In the genomic region with DNA sequence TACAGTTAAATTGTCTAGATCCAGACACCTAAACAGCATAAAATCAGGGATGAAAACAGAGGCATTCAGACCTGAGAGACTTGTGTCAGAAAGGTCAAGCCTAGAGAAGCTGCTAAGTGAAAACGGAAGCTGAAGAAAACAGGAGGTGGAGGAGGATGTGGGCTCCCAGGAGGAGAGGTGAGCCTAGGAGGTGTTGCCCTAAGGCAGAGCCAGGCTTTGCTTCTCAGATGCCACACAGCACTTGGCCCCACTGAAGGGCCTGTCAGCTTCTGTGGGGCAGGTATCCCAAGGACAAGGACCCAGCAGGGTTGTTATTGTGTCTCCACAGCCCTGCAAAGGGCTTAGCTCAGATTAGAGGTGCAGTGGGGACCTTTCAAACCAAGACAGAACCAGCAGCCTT, we compare ENCODE assay signal across 32 cellular contexts. TPM values are rescaled to one million over a fixed set of nuclear protein-coding genes. Genes with fewer than 3 reads are reported as not detected.
DNase-seq lines count a peak whose midpoint lies in the region; ATAC-seq, FAIRE-seq and TF ChIP-seq lines count a peak whose summit lies in the region.
"Had no signal": no experiment of that assay in that cellular context is flagged by ENCODE, and none has a peak within 500 bp of the region (broad histone marks: within the 10 kb centered on the region; RNA-seq: fewer than 3 reads in every experiment).

No MANE protein-coding gene starts in this region.

- intact Hi-C loops in activated naive CD4-positive, alpha-beta T cell treated with anti-CD3 and anti-CD28 coated beads for 36 hours (cut with micrococcal nuclease): no loop called here
- intact Hi-C loops in K562 (cut with micrococcal nuclease): no loop called here

- CTCF ChIA-PET in activated naive CD4-positive, alpha-beta T cell treated with anti-CD3 and anti-CD28 coated beads, Interleukin-2, amount 10 ng/mL, durations not matched to agents 7 days and 5 days (lab: Charles Lee): interaction anchor here (2.2 kb wide), 1 partner anchor 14 kb away, joined by 8 read pairs; the partner anchor contains the start of gene UFD1
- CTCF ChIA-PET in activated naive CD4-positive, alpha-beta T cell treated with anti-CD3 and anti-CD28 coated beads for 36 hours (lab: Charles Lee): no interaction called here
- CTCF ChIA-PET in K562 (lab: Yijun Ruan, JAX; ENCODE audit: low intra/inter-chr PET ratio): no interaction called here

- H3K4me1 ChIP-seq in K562 (replicated peaks in 1 of 2; ENCODE audit: control insufficient read depth in 2 of 2, insufficient read depth in 2 of 2, low read length in 2 of 2): no peaks in the 10 kb centered on the region
- no peaks in the 10 kb centered on the region for H3K4me1 ChIP-seq in upper lobe of left lung
- H3K4me1 ChIP-seq: BE2C, esophagus squamous epithelium, gastrocnemius medialis had no signal

- no peak for FAIRE-seq in K562 (lab: Jason Lieb, UNC)
- FAIRE-seq: GM18507 had no signal

- peaks cover 14% of the 10 kb centered on the region for H3K4me1 Mint-ChIP-seq in activated naive CD4-positive, alpha-beta T cell treated with anti-CD3 and anti-CD28 coated beads, Interleukin-2, amount 10 ng/mL, durations not matched to agents 7 days and 5 days
- H3K4me1 Mint-ChIP-seq in activated naive CD4-positive, alpha-beta T cell treated with anti-CD3 and anti-CD28 coated beads for 36 hours (ENCODE audit: low read depth): no peaks in the 10 kb centered on the region
- H3K4me1 Mint-ChIP-seq: IgD-negative memory B cell had no signal

- H3K9me3 ChIP-seq in K562 (replicated peaks; ENCODE audit: control insufficient read depth, insufficient read depth, low read depth, low read length): no peaks in the 10 kb centered on the region
- no peaks in the 10 kb centered on the region for H3K9me3 ChIP-seq in upper lobe of left lung
- H3K9me3 ChIP-seq: BE2C, esophagus squamous epithelium, gastrocnemius medialis had no signal

- peak overlapping the region; percentile 67 for H3K27ac Mint-ChIP-seq in activated naive CD4-positive, alpha-beta T cell treated with anti-CD3 and anti-CD28 coated beads, Interleukin-2, amount 10 ng/mL, durations not matched to agents 7 days and 5 days
- no peak overlapping the region for H3K27ac Mint-ChIP-seq in activated naive CD4-positive, alpha-beta T cell treated with anti-CD3 and anti-CD28 coated beads for 36 hours
- H3K27ac Mint-ChIP-seq: activated T-cell treated with anti-CD3 and anti-CD28 coated beads, Interleukin-2, amount 50 U/mL, for 24 hours; dendritic cell treated with granulocyte-macrophage colony-stimulating factor and Interleukin-4, amounts not matched to agents 40 ng/mL and 50 ng/mL, for 4 days; IgD-negative memory B cell; natural killer cell had no signal

- no peak overlapping the region for H3K4me2 ChIP-seq in K562 (ENCODE audit: insufficient read depth, low read length)

- H3K36me3 ChIP-seq in K562 (ENCODE audit: control insufficient read depth, insufficient read depth, low read length) (peaks cover 98% of the 10 kb centered on the region), upper lobe of left lung (peaks cover 28 to 92% (median 72%) of the 10 kb centered on the region in 4 donors)

- H2AFZ ChIP-seq in K562 (ENCODE audit: low read depth, low read length): no peak overlapping the region

- TF ChIP-seq RAD21 in K562 (CRISPR knock-in tag; conservative IDR thresholded peaks at IDR 0.05 in 1 of 2, IDR thresholded peaks at IDR 0.05 in 1 of 2): no peak

- H4K20me1 ChIP-seq in K562 (replicated peaks; ENCODE audit: control insufficient read depth, insufficient read depth, low read length): peaks cover 11% of the 10 kb centered on the region

- TF ChIP-seq POLR2A in K562 (conservative IDR thresholded peaks at IDR 0.05): no peak
- no peak for TF ChIP-seq POLR2A in upper lobe of left lung (IDR thresholded peaks at IDR 0.05)

- H3K4me3 Mint-ChIP-seq in activated naive CD4-positive, alpha-beta T cell treated with anti-CD3 and anti-CD28 coated beads, Interleukin-2, amount 10 ng/mL, durations not matched to agents 7 days and 5 days: no peak overlapping the region
- H3K4me3 Mint-ChIP-seq in activated naive CD4-positive, alpha-beta T cell treated with anti-CD3 and anti-CD28 coated beads for 36 hours: no peak overlapping the region
- H3K4me3 Mint-ChIP-seq: activated CD4-positive, alpha-beta T cell treated with anti-CD3 and anti-CD28 coated beads, Interleukin-2, amount 10 ng/mL, durations not matched to agents 7 days and 5 days; activated T-cell treated with anti-CD3 and anti-CD28 coated beads, Interleukin-2, amount 50 U/mL, for 24 hours; dendritic cell treated with granulocyte-macrophage colony-stimulating factor and Interleukin-4, amounts not matched to agents 40 ng/mL and 50 ng/mL, for 4 days; natural killer cell had no signal

- no TSS peak for BruUV-seq in K562 (replicated peaks; lab: Mats Ljungman, UMichigan)

- H3K9me3 Mint-ChIP-seq in activated naive CD4-positive, alpha-beta T cell treated with anti-CD3 and anti-CD28 coated beads, Interleukin-2, amount 10 ng/mL, durations not matched to agents 7 days and 5 days: no peaks in the 10 kb centered on the region
- no peaks in the 10 kb centered on the region for H3K9me3 Mint-ChIP-seq in activated naive CD4-positive, alpha-beta T cell treated with anti-CD3 and anti-CD28 coated beads for 36 hours
- H3K9me3 Mint-ChIP-seq: activated CD4-positive, alpha-beta T cell treated with anti-CD3 and anti-CD28 coated beads, Interleukin-2, amount 10 ng/mL, durations not matched to agents 7 days and 5 days; activated T-cell treated with anti-CD3 and anti-CD28 coated beads, Interleukin-2, amount 50 U/mL, for 24 hours; dendritic cell treated with granulocyte-macrophage colony-stimulating factor and Interleukin-4, amounts not matched to agents 40 ng/mL and 50 ng/mL, for 4 days; IgD-negative memory B cell; natural killer cell had no signal

- ATAC-seq in K562 (no peak), upper lobe of left lung (ENCODE audit: low FRiP score in 2 of 2) (no peak), HG03342 (IDR thresholded peaks at IDR 0.05; ENCODE audit: unreplicated experiment) (no peak)
- ATAC-seq: left lobe of liver, natural killer cell, SK-N-SH treated with all-trans-retinoic acid at 6 μM for 48 hours had no signal

- H3K9me1 ChIP-seq in K562 (ENCODE audit: control insufficient read depth, insufficient read depth, low read length): peaks cover 9% of the 10 kb centered on the region

- no peak for TF ChIP-seq CTCF in K562 (IDR thresholded peaks at IDR 0.05 in 2 of 3, conservative IDR thresholded peaks at IDR 0.05 in 1 of 3; ENCODE audit: insufficient read depth in 2 of 3, low read depth in 1 of 3, low read length in 3 of 3)
- no peak for TF ChIP-seq CTCF in upper lobe of left lung (IDR thresholded peaks at IDR 0.05)

- in situ Hi-C loops in K562 (cut with MboI): no loop called here

- no peak for TF ChIP-seq EP300 in K562 (IDR thresholded peaks at IDR 0.05; ENCODE audit: low read length)
- TF ChIP-seq EP300 in upper lobe of left lung (IDR thresholded peaks at IDR 0.05): no peak

- POLR2A ChIA-PET in K562 (lab: Yijun Ruan, JAX): interaction anchor here (0.6 to 13.6 kb wide), 13 partner anchors 9 to 320 kb away, joined by 3 to 148 read pairs (median 6); partner anchors contain the start of genes C22orf39, CDC45, ESS2 and MRPL40

- 83% methylated on average over 1 of the region's 1 CpG for WGBS in K562 (ENCODE audit: insufficient coverage, low coverage, missing lambda C conversion rate)
- WGBS in upper lobe of left lung, 2 donors: 67 to 90% methylated on average over 1 of the region's 1 CpG

- H3K9ac ChIP-seq in K562 (ENCODE audit: insufficient read depth in 1 of 2, low read depth in 2 of 2, low read length in 2 of 2): peak overlapping the region in 1 of 2 experiments; percentile 21; a peak in 1 of 4 replicates

- H3K4me3 ChIP-seq in K562 (no peak overlapping the region), upper lobe of left lung (no peak overlapping the region)
- H3K4me3 ChIP-seq: esophagus squamous epithelium, gastrocnemius medialis, skin epidermis had no signal

- H3K27ac ChIP-seq in K562 (ENCODE audit: extremely low read depth, low read depth, low read length) (no peak overlapping the region), upper lobe of left lung (peak overlapping the region in 3 of 4 donors; percentile 1 to 30 (median 6))
- H3K27ac ChIP-seq: esophagus squamous epithelium had no signal

- peaks cover 52% of the 10 kb centered on the region for H3K36me3 Mint-ChIP-seq in activated naive CD4-positive, alpha-beta T cell treated with anti-CD3 and anti-CD28 coated beads, Interleukin-2, amount 10 ng/mL, durations not matched to agents 7 days and 5 days
- peaks cover 22% of the 10 kb centered on the region for H3K36me3 Mint-ChIP-seq in activated naive CD4-positive, alpha-beta T cell treated with anti-CD3 and anti-CD28 coated beads for 36 hours (ENCODE audit: low read depth)

- H3K27me3 Mint-ChIP-seq in activated naive CD4-positive, alpha-beta T cell treated with anti-CD3 and anti-CD28 coated beads, Interleukin-2, amount 10 ng/mL, durations not matched to agents 7 days and 5 days: no peaks in the 10 kb centered on the region
- no peaks in the 10 kb centered on the region for H3K27me3 Mint-ChIP-seq in activated naive CD4-positive, alpha-beta T cell treated with anti-CD3 and anti-CD28 coated beads for 36 hours (ENCODE audit: low read depth)
- H3K27me3 Mint-ChIP-seq: activated CD4-positive, alpha-beta T cell treated with anti-CD3 and anti-CD28 coated beads, Interleukin-2, amount 10 ng/mL, durations not matched to agents 7 days and 5 days; activated T-cell treated with anti-CD3 and anti-CD28 coated beads, Interleukin-2, amount 50 U/mL, for 24 hours; dendritic cell treated with granulocyte-macrophage colony-stimulating factor and Interleukin-4, amounts not matched to agents 40 ng/mL and 50 ng/mL, for 4 days; IgD-negative memory B cell had no signal

- no peak for DNase-seq in activated naive CD4-positive, alpha-beta T cell treated with anti-CD3 and anti-CD28 coated beads, Interleukin-2, amount 10 ng/mL, durations not matched to agents 7 days and 5 days
- no peak for DNase-seq in activated naive CD4-positive, alpha-beta T cell treated with anti-CD3 and anti-CD28 coated beads for 36 hours
- peak in 1 of 4 experiments; percentile 39 for DNase-seq in K562 (ENCODE audit: extremely low read depth in 1 of 4, low spot score in 3 of 4)
- DNase-seq in upper lobe of left lung: no peak
- no peak for DNase-seq in NCI-H524 (lab: John Stamatoyannopoulos, UW)
- DNase-seq: activated CD4-positive, alpha-beta T cell treated with anti-CD3 and anti-CD28 coated beads, Interleukin-2, amount 10 ng/mL, durations not matched to agents 7 days and 5 days; activated naive CD4-positive, alpha-beta T cell treated with anti-CD3 and anti-CD28 coated beads, Interleukin-2, amount 50 U/mL, for 16 hours; activated T-cell treated with anti-CD3 and anti-CD28 coated beads, Interleukin-2, amount 50 U/mL, for 24 hours; aorta; BE2C; COR-L47; DMS79; esophagus squamous epithelium; GF-D8; hypothalamus; midbrain; natural killer cell; NCI-H1417 treated with DMSO at 0.1 percent for 48 hours; NCI-H2081 treated with DMSO at 0.1 percent for 48 hours; NCI-H345; NCI-H774; stimulated activated CD4-positive, alpha-beta T cell treated with anti-CD3 and anti-CD28 coated beads, Interleukin-1b, Interleukin-23, amount 100 ng/mL, for 48 hours; substantia nigra had no signal

- no peaks in the 10 kb centered on the region for H3K27me3 ChIP-seq in K562 (ENCODE audit: control insufficient read depth in 2 of 2, insufficient read depth in 2 of 2, low read length in 2 of 2)
- H3K27me3 ChIP-seq in upper lobe of left lung: no peaks in the 10 kb centered on the region
- H3K27me3 ChIP-seq: BE2C, esophagus squamous epithelium, gastrocnemius medialis had no signal

- no peaks in the 10 kb centered on the region for H3K79me2 ChIP-seq in K562 (ENCODE audit: control insufficient read depth, insufficient read depth, low read length)

RNA-seq across cellular contexts. Expression of gene UFD1, which starts 14.4 kb away (rescaled TPM):
- total RNA-seq in activated naive CD4-positive, alpha-beta T cell treated with anti-CD3 and anti-CD28 coated beads for 36 hours: 10 to 100 TPM; 75.1 to 83.3 TPM
- total RNA-seq in K562 (2011; cell fraction: chromatin; rRNA removed; ENCODE audit: low replicate concordance): 307 and 375 TPM in 2 replicates
- total RNA-seq in K562 (2011; cell fraction: nucleolus; rRNA removed): 219 and 230 TPM in 2 replicates
- total RNA-seq in K562 (2011; cell fraction: nucleoplasm; rRNA removed): 278 and 374 TPM in 2 replicates
- 238 and 290 TPM in 2 replicates for total RNA-seq in K562 (2014; rRNA removed)
- total RNA-seq in K562 (2014; rRNA removed; fragmentation: Illumina TruSeq; extraction: Trizol): 361 and 365 TPM in 2 replicates
- total RNA-seq in K562 (2015; rRNA removed; fragmentation: Illumina TruSeq; extraction: Trizol): 330 and 363 TPM in 2 replicates
- 284 and 307 TPM in 2 replicates for total RNA-seq in K562 (2021)
- 428 and 564 TPM in 2 replicates for polyA plus RNA-seq in K562 (2011; rRNA removed)
- 516 and 625 TPM in 2 replicates for polyA plus RNA-seq in K562 (2011; cell fraction: cytosol; rRNA removed)
- polyA plus RNA-seq in K562 (2011; cell fraction: nucleus; rRNA removed): 577 and 723 TPM in 2 replicates
- polyA plus RNA-seq in K562 (2012): 381 and 502 TPM in 2 replicates
- polyA plus RNA-seq in K562 (2014; fragmentation: Illumina TruSeq; extraction: Trizol): 551 and 645 TPM in 2 replicates
- 100 to 1,000 TPM; 503 to 627 TPM for polyA plus RNA-seq in K562 (2014; fragmentation: Nextera tagmentation; extraction: Ambion mirVana)
- polyA plus RNA-seq in K562 (2014; rRNA removed): 321 and 446 TPM in 2 replicates
- polyA minus RNA-seq in K562 (2011; rRNA and poly(A)+ RNA removed): 432 and 439 TPM in 2 replicates
- 143 and 172 TPM in 2 replicates for polyA minus RNA-seq in K562 (2011; cell fraction: cytosol; rRNA and poly(A)+ RNA removed)
- 99.8 and 195 TPM in 2 replicates for polyA minus RNA-seq in K562 (2011; cell fraction: nucleus; rRNA and poly(A)+ RNA removed)
- 10 to 100 TPM; 21.0 to 52.1 (median 29.1) TPM for total RNA-seq in upper lobe of left lung

RNA-seq across cellular contexts. Expression of gene CDC45, which starts 15.2 kb away (rescaled TPM):
- total RNA-seq in activated naive CD4-positive, alpha-beta T cell treated with anti-CD3 and anti-CD28 coated beads for 36 hours: 10 to 100 TPM; 86.3 to 91.7 TPM
- 810 and 853 TPM in 2 replicates for total RNA-seq in K562 (2011; cell fraction: chromatin; rRNA removed; ENCODE audit: low replicate concordance)
- total RNA-seq in K562 (2011; cell fraction: nucleolus; rRNA removed): 339 and 346 TPM in 2 replicates
- total RNA-seq in K562 (2011; cell fraction: nucleoplasm; rRNA removed): 307 and 398 TPM in 2 replicates
- 415 and 450 TPM in 2 replicates for total RNA-seq in K562 (2014; rRNA removed)
- total RNA-seq in K562 (2014; rRNA removed; fragmentation: Illumina TruSeq; extraction: Trizol): 263 and 295 TPM in 2 replicates
- 239 and 251 TPM in 2 replicates for total RNA-seq in K562 (2015; rRNA removed; fragmentation: Illumina TruSeq; extraction: Trizol)
- 312 and 319 TPM in 2 replicates for total RNA-seq in K562 (2021)
- polyA plus RNA-seq in K562 (2011; rRNA removed): 580 and 584 TPM in 2 replicates
- 370 and 430 TPM in 2 replicates for polyA plus RNA-seq in K562 (2011; cell fraction: cytosol; rRNA removed)
- 642 and 944 TPM in 2 replicates for polyA plus RNA-seq in K562 (2011; cell fraction: nucleus; rRNA removed)
- 267 and 326 TPM in 2 replicates for polyA plus RNA-seq in K562 (2012)
- polyA plus RNA-seq in K562 (2014; fragmentation: Illumina TruSeq; extraction: Trizol): 412 and 430 TPM in 2 replicates
- 100 to 1,000 TPM; 276 to 465 TPM for polyA plus RNA-seq in K562 (2014; fragmentation: Nextera tagmentation; extraction: Ambion mirVana)
- 410 and 427 TPM in 2 replicates for polyA plus RNA-seq in K562 (2014; rRNA removed)
- polyA minus RNA-seq in K562 (2011; rRNA and poly(A)+ RNA removed): 415 and 540 TPM in 2 replicates
- polyA minus RNA-seq in K562 (2011; cell fraction: cytosol; rRNA and poly(A)+ RNA removed): 153 and 162 TPM in 2 replicates
- 185 and 445 TPM in 2 replicates for polyA minus RNA-seq in K562 (2011; cell fraction: nucleus; rRNA and poly(A)+ RNA removed)
- 1 to 10 TPM in 4 of 6 donors, under 1 TPM in 1, not detected in 1; 0.44 to 3.2 (median 1.8) TPM for total RNA-seq in upper lobe of left lung
- total RNA-seq: cardiac septum had no signal

RNA-seq across cellular contexts. Expression of gene C22orf39, which starts 17.0 kb away (rescaled TPM):
- total RNA-seq in activated naive CD4-positive, alpha-beta T cell treated with anti-CD3 and anti-CD28 coated beads for 36 hours: 10 to 100 TPM; 29.3 to 30.2 TPM
- total RNA-seq in K562 (2011; cell fraction: chromatin; rRNA removed; ENCODE audit: low replicate concordance): 119 and 122 TPM in 2 replicates
- total RNA-seq in K562 (2011; cell fraction: nucleolus; rRNA removed): 71.8 and 76.0 TPM in 2 replicates
- 107 and 142 TPM in 2 replicates for total RNA-seq in K562 (2011; cell fraction: nucleoplasm; rRNA removed)
- total RNA-seq in K562 (2014; rRNA removed) (94.7 and 124 TPM in 2 replicates), K562 (2014; rRNA removed; fragmentation: Illumina TruSeq; extraction: Trizol) (57.2 and 59.5 TPM in 2 replicates), K562 (2015; rRNA removed; fragmentation: Illumina TruSeq; extraction: Trizol) (61.3 and 63.2 TPM in 2 replicates), K562 (2021) (66.8 and 68.0 TPM in 2 replicates), upper lobe of left lung (10 to 100 TPM; 29.1 to 48.6 (median 43.6) TPM)
- polyA plus RNA-seq in K562 (2011; rRNA removed) (139 and 244 TPM in 2 replicates), K562 (2014; fragmentation: Illumina TruSeq; extraction: Trizol) (68.6 and 73.5 TPM in 2 replicates), K562 (2014; fragmentation: Nextera tagmentation; extraction: Ambion mirVana) (10 to 100 TPM; 20.4 to 25.9 TPM), K562 (2014; rRNA removed) (112 and 121 TPM in 2 replicates)
- 164 and 257 TPM in 2 replicates for polyA plus RNA-seq in K562 (2011; cell fraction: cytosol; rRNA removed)
- 71.0 and 99.7 TPM in 2 replicates for polyA plus RNA-seq in K562 (2011; cell fraction: nucleus; rRNA removed)
- polyA plus RNA-seq in K562 (2012): 87.8 and 120 TPM in 2 replicates
- polyA minus RNA-seq in K562 (2011; rRNA and poly(A)+ RNA removed): 116 and 185 TPM in 2 replicates
- polyA minus RNA-seq in K562 (2011; cell fraction: cytosol; rRNA and poly(A)+ RNA removed): 49.4 and 80.5 TPM in 2 replicates
- 24.9 and 58.9 TPM in 2 replicates for polyA minus RNA-seq in K562 (2011; cell fraction: nucleus; rRNA and poly(A)+ RNA removed)

RNA-seq across cellular contexts. Expression of gene MRPL40, which starts 32.2 kb away (rescaled TPM):
- total RNA-seq in activated naive CD4-positive, alpha-beta T cell treated with anti-CD3 and anti-CD28 coated beads for 36 hours: 10 to 100 TPM; 32.6 to 34.9 TPM
- 13.9 and 26.1 TPM in 2 replicates for total RNA-seq in K562 (2011; cell fraction: chromatin; rRNA removed; ENCODE audit: low replicate concordance)
- total RNA-seq in K562 (2011; cell fraction: nucleolus; rRNA removed): 29.0 and 32.5 TPM in 2 replicates
- 25.1 and 32.0 TPM in 2 replicates for total RNA-seq in K562 (2011; cell fraction: nucleoplasm; rRNA removed)
- total RNA-seq in K562 (2014; rRNA removed): 160 and 182 TPM in 2 replicates
- total RNA-seq in K562 (2014; rRNA removed; fragmentation: Illumina TruSeq; extraction: Trizol): 208 and 209 TPM in 2 replicates
- total RNA-seq in K562 (2015; rRNA removed; fragmentation: Illumina TruSeq; extraction: Trizol): 181 and 198 TPM in 2 replicates
- 132 and 144 TPM in 2 replicates for total RNA-seq in K562 (2021)
- polyA plus RNA-seq in K562 (2011; rRNA removed): 175 and 219 TPM in 2 replicates
- polyA plus RNA-seq in K562 (2011; cell fraction: cytosol; rRNA removed): 88.3 and 113 TPM in 2 replicates
- 34.6 and 66.5 TPM in 2 replicates for polyA plus RNA-seq in K562 (2011; cell fraction: nucleus; rRNA removed)
- polyA plus RNA-seq in K562 (2012): 159 TPM in 2 replicates
- polyA plus RNA-seq in K562 (2014; fragmentation: Illumina TruSeq; extraction: Trizol): 197 and 237 TPM in 2 replicates
- 100 to 1,000 TPM; 601 to 652 TPM for polyA plus RNA-seq in K562 (2014; fragmentation: Nextera tagmentation; extraction: Ambion mirVana)
- polyA plus RNA-seq in K562 (2014; rRNA removed): 223 TPM in 2 replicates
- polyA minus RNA-seq in K562 (2011; rRNA and poly(A)+ RNA removed): 52.5 and 73.2 TPM in 2 replicates
- polyA minus RNA-seq in K562 (2011; cell fraction: cytosol; rRNA and poly(A)+ RNA removed): 31.3 and 34.3 TPM in 2 replicates
- polyA minus RNA-seq in K562 (2011; cell fraction: nucleus; rRNA and poly(A)+ RNA removed): 12.0 and 31.3 TPM in 2 replicates
- total RNA-seq in upper lobe of left lung: 10 to 100 TPM; 18.9 to 27.3 (median 22.9) TPM

RNA-seq across cellular contexts. Expression of gene HIRA, which starts 33.0 kb away (rescaled TPM):
- 10 to 100 TPM; 16.2 to 18.0 TPM for total RNA-seq in activated naive CD4-positive, alpha-beta T cell treated with anti-CD3 and anti-CD28 coated beads for 36 hours
- total RNA-seq in K562 (2011; cell fraction: chromatin; rRNA removed; ENCODE audit: low replicate concordance): 103 and 120 TPM in 2 replicates
- 79.7 and 81.6 TPM in 2 replicates for total RNA-seq in K562 (2011; cell fraction: nucleolus; rRNA removed)
- total RNA-seq in K562 (2011; cell fraction: nucleoplasm; rRNA removed): 66.5 and 67.1 TPM in 2 replicates
- total RNA-seq in K562 (2014; rRNA removed) (58.3 and 70.6 TPM in 2 replicates), K562 (2014; rRNA removed; fragmentation: Illumina TruSeq; extraction: Trizol) (53.9 and 54.0 TPM in 2 replicates), K562 (2015; rRNA removed; fragmentation: Illumina TruSeq; extraction: Trizol) (57.5 and 58.4 TPM in 2 replicates), K562 (2021) (115 and 132 TPM in 2 replicates), upper lobe of left lung (10 to 100 TPM in 5 of 6 donors, 1 to 10 TPM in 1; 9.9 to 27.5 (median 22.1) TPM)
- polyA plus RNA-seq in K562 (2011; rRNA removed) (71.7 and 82.2 TPM in 2 replicates), K562 (2014; fragmentation: Illumina TruSeq; extraction: Trizol) (106 and 114 TPM in 2 replicates), K562 (2014; fragmentation: Nextera tagmentation; extraction: Ambion mirVana) (1 to 10 TPM in 1 of 2 experiments, under 1 TPM in 1; 0.96 to 1.2 TPM), K562 (2014; rRNA removed) (80.0 and 80.8 TPM in 2 replicates)
- 105 and 109 TPM in 2 replicates for polyA plus RNA-seq in K562 (2011; cell fraction: cytosol; rRNA removed)
- 104 and 124 TPM in 2 replicates for polyA plus RNA-seq in K562 (2011; cell fraction: nucleus; rRNA removed)
- polyA plus RNA-seq in K562 (2012): 91.6 and 91.8 TPM in 2 replicates
- polyA minus RNA-seq in K562 (2011; rRNA and poly(A)+ RNA removed): 93.7 and 126 TPM in 2 replicates
- 65.3 and 93.4 TPM in 2 replicates for polyA minus RNA-seq in K562 (2011; cell fraction: cytosol; rRNA and poly(A)+ RNA removed)
- polyA minus RNA-seq in K562 (2011; cell fraction: nucleus; rRNA and poly(A)+ RNA removed): 30.3 and 61.3 TPM in 2 replicates

Comparison
In these comparisons a context has a peak if more than half of its experiments do, and no peak if none do; other contexts are left out.
1. RNA of gene CDC45, which starts 15.2 kb away (total RNA-seq): 239 to 853 TPM in K562 and 86.3 to 91.7 TPM in activated naive CD4-positive, alpha-beta T cell treated with anti-CD3 and anti-CD28 coated beads for 36 hours; 0.44 to 3.2 TPM in upper lobe of left lung; every median in the first group is over 10 times any median in the second.